Comparison of ENCODE assay signal across 20 cellular contexts in genomic region chr5:17012289-17012688, GRCh38.
DNase-seq lines count a peak whose midpoint lies in the region; ATAC-seq, FAIRE-seq and TF ChIP-seq lines count a peak whose summit lies in the region.
"Had no signal": no experiment of that assay in that cellular context is flagged by ENCODE, and none has a peak within 500 bp of the region (broad histone marks: within the 10 kb centered on the region; RNA-seq: fewer than 3 reads in every experiment).

No MANE protein-coding gene starts in this region.

- no peaks in the 10 kb centered on the region for H3K79me2 ChIP-seq in astrocyte (ENCODE audit: insufficient read depth, low read length)

- H3K9me3 Mint-ChIP-seq in astrocyte (ENCODE audit: unreplicated experiment), result no peaks in the 10 kb centered on the region

- H3K27ac Mint-ChIP-seq in astrocyte (ENCODE audit: unreplicated experiment), result peak overlapping the region; percentile 50
- H3K27ac Mint-ChIP-seq: T-cell had no signal

- H3K27me3 Mint-ChIP-seq in astrocyte (ENCODE audit: low read depth, unreplicated experiment), result no peaks in the 10 kb centered on the region
- H3K27me3 Mint-ChIP-seq: IgD-negative memory B cell, T-cell had no signal

- no peaks in the 10 kb centered on the region for H4K20me1 ChIP-seq in astrocyte (ENCODE audit: insufficient read depth, low read length)

- ATAC-seq in HG03521 (IDR thresholded peaks at IDR 0.05; ENCODE audit: unreplicated experiment), result no peak
- ATAC-seq: T-cell had no signal

- H3K36me3 ChIP-seq in astrocyte (ENCODE audit: insufficient read depth, low read length) (no peaks in the 10 kb centered on the region), kidney epithelial cell (ENCODE audit: control insufficient read depth, insufficient read depth, low read length) (no peaks in the 10 kb centered on the region), esophagus squamous epithelium (no peaks in the 10 kb centered on the region), tibial nerve (no peaks in the 10 kb centered on the region)
- H3K36me3 ChIP-seq: thoracic aorta, WERI-Rb-1 had no signal

- H3K36me3 Mint-ChIP-seq in astrocyte (ENCODE audit: low read depth, unreplicated experiment), result no peaks in the 10 kb centered on the region
- H3K36me3 Mint-ChIP-seq: T-cell had no signal

- intact Hi-C loops in esophagus squamous epithelium (cut with DNase I), result no loop called here

- TF ChIP-seq CTCF in astrocyte (IDR thresholded peaks at IDR 0.05; ENCODE audit: insufficient read depth, low read depth, low read length), result no peak
- no peak for TF ChIP-seq CTCF in kidney epithelial cell (IDR thresholded peaks at IDR 0.05; ENCODE audit: insufficient read depth, low read length, poor library complexity, severe bottlenecking)
- TF ChIP-seq CTCF in esophagus squamous epithelium (IDR thresholded peaks at IDR 0.05), result no peak
- no peak for TF ChIP-seq CTCF in tibial nerve (IDR thresholded peaks at IDR 0.05)

- H3K4me1 ChIP-seq in astrocyte (ENCODE audit: insufficient read depth, low read length) (no peaks in the 10 kb centered on the region), esophagus squamous epithelium (no peaks in the 10 kb centered on the region), tibial nerve (no peaks in the 10 kb centered on the region)

- no peak overlapping the region for H3K4me3 ChIP-seq in astrocyte (ENCODE audit: insufficient read depth, low read depth, low read length)
- H3K4me3 ChIP-seq in kidney epithelial cell (ENCODE audit: low read depth, low read length), result no peak overlapping the region
- H3K4me3 ChIP-seq in esophagus squamous epithelium, result no peak overlapping the region
- H3K4me3 ChIP-seq in tibial nerve, result no peak overlapping the region
- H3K4me3 ChIP-seq: thoracic aorta had no signal

- no peak for TF ChIP-seq POLR2A in esophagus squamous epithelium (IDR thresholded peaks at IDR 0.05)
- no peak for TF ChIP-seq POLR2A in tibial nerve (IDR thresholded peaks at IDR 0.05)

- no peak overlapping the region for H3K4me2 ChIP-seq in astrocyte (ENCODE audit: low read length)

- DNase-seq in ELR (ENCODE audit: low read depth) (peak; percentile 87), HT1080 (ENCODE audit: low read depth) (peak; percentile 94), astrocyte (ENCODE audit: low read depth) (peak; percentile 43), kidney epithelial cell (ENCODE audit: low read depth) (peak; percentile 31), NCI-H2171 treated with DMSO at 0.1 percent for 48 hours (lab: John Stamatoyannopoulos, UW) (no peak), esophagus squamous epithelium (lab: John Stamatoyannopoulos, UW) (no peak), tibial nerve (ENCODE audit: low spot score in 2 of 2) (no peak)
- DNase-seq: activated CD8-positive, alpha-beta memory T cell treated with anti-CD3 and anti-CD28 coated beads for 24 hours; activated effector memory CD4-positive, alpha-beta T cell treated with Interleukin-2 at 50 U/mL for 16 hours; amygdala; C1 segment of cervical spinal cord; DND-41; hippocampal formation; NCI-H446; stimulated activated CD4-positive, alpha-beta T cell treated with anti-CD3 and anti-CD28 coated beads, Interleukin-4, amount 100 ng/mL, for 24 hours; T-cell; WERI-Rb-1 had no signal

- 43 to 64% methylated on average over 3 of the region's 3 CpGs for WGBS in esophagus squamous epithelium, 2 donors
- 84 to 93% methylated on average over 3 of the region's 3 CpGs for WGBS in tibial nerve, 2 donors

- H3K9ac ChIP-seq in astrocyte (ENCODE audit: low read length), result no peak overlapping the region

- no peak for TF ChIP-seq EP300 in tibial nerve (IDR thresholded peaks at IDR 0.05)

- no peak for FAIRE-seq in astrocyte (lab: Jason Lieb, UNC)

- H2AFZ ChIP-seq in astrocyte (ENCODE audit: low read depth, low read length), result no peak overlapping the region

- no peak overlapping the region for H3K4me3 Mint-ChIP-seq in astrocyte (ENCODE audit: unreplicated experiment)
- H3K4me3 Mint-ChIP-seq: IgD-negative memory B cell, T-cell had no signal

- H3K27me3 ChIP-seq in astrocyte (ENCODE audit: insufficient read depth, low read length) (no peaks in the 10 kb centered on the region), kidney epithelial cell (ENCODE audit: control insufficient read depth, insufficient read depth, low read length) (no peaks in the 10 kb centered on the region), esophagus squamous epithelium (no peaks in the 10 kb centered on the region), tibial nerve (no peaks in the 10 kb centered on the region)

- peaks cover 2% of the 10 kb centered on the region for H3K4me1 Mint-ChIP-seq in astrocyte (ENCODE audit: low read depth, unreplicated experiment)
- H3K4me1 Mint-ChIP-seq: T-cell had no signal

- H3K9me3 ChIP-seq in astrocyte (ENCODE audit: insufficient read depth, low read depth, low read length) (no peaks in the 10 kb centered on the region), esophagus squamous epithelium (no peaks in the 10 kb centered on the region), tibial nerve (no peaks in the 10 kb centered on the region)
- H3K9me3 ChIP-seq: thoracic aorta had no signal

- H3K27ac ChIP-seq in astrocyte (ENCODE audit: low read depth, low read length), result no peak overlapping the region
- no peak overlapping the region for H3K27ac ChIP-seq in esophagus squamous epithelium
- no peak overlapping the region for H3K27ac ChIP-seq in tibial nerve
- H3K27ac ChIP-seq: thoracic aorta, WERI-Rb-1 had no signal

Comparison
In these comparisons a context has a peak if more than half of its experiments do, and no peak if none do; other contexts are left out.
1. DNase-seq: peak in ELR (single experiment), HT1080 (single experiment), astrocyte (single experiment) and kidney epithelial cell (single experiment); none in NCI-H2171 treated with DMSO at 0.1 percent for 48 hours (single experiment), esophagus squamous epithelium (single experiment) and tibial nerve (0 of 2).